ENCODE assay signal across 16 cellular contexts in genomic region chr1:43537423-43538142, GRCh38. TPM values are rescaled to one million over a fixed set of nuclear protein-coding genes. Genes with fewer than 3 reads are reported as not detected.
A peak's percentile ranks its signal among the peaks of the same experiment; 100 is the strongest.
DNase-seq lines count a peak whose midpoint lies in the region; ATAC-seq, FAIRE-seq and TF ChIP-seq lines count a peak whose summit lies in the region.
"Had no signal": no experiment of that assay in that cellular context is flagged by ENCODE, and none has a peak within 500 bp of the region (broad histone marks: within the 10 kb centered on the region; RNA-seq: fewer than 3 reads in every experiment).

No MANE protein-coding gene starts in this region.

- no peak for TF ChIP-seq POLR2A in suprapubic skin (IDR thresholded peaks at IDR 0.05)

- H3K9me3 Mint-ChIP-seq in stimulated activated naive B cell treated with anti-CD40 and anti-IgM and Interleukin-4, amounts not matched to agents 10 μg/mL and 1 μg/mL and 100 μg/mL, for 72 hours: no peaks in the 10 kb centered on the region
- H3K9me3 Mint-ChIP-seq: activated B cell treated with CpG ODN at 0.5 μM for 24 hours; CD4-positive, alpha-beta T cell had no signal

- no peak for FAIRE-seq in HTR-8/SVneo (lab: Jason Lieb, UNC)

- peaks cover 94% of the 10 kb centered on the region for H3K79me2 ChIP-seq in mammary epithelial cell (ENCODE audit: insufficient read depth, low read length)

- peak; percentile 65 for DNase-seq in MG63
- peak; percentile 66 for DNase-seq in mammary epithelial cell
- peak; percentile 56 for DNase-seq in lower lobe of right lung
- DNase-seq in suprapubic skin (ENCODE audit: low spot score in 2 of 2): no peak
- DNase-seq in stimulated activated naive B cell treated with anti-CD40 and anti-IgM and Interleukin-4, amounts not matched to agents 10 μg/mL and 1 μg/mL and 100 μg/mL, for 72 hours: no peak
- DNase-seq in HTR-8/SVneo (ENCODE audit: insufficient read length, low spot score): no peak
- DNase-seq in activated CD4-positive, CD25-positive, alpha-beta regulatory T cell (lab: John Stamatoyannopoulos, UW): no peak
- no peak for DNase-seq in NCI-H146 (lab: John Stamatoyannopoulos, UW)
- DNase-seq: activated B cell treated with CpG ODN at 0.5 μM for 24 hours; activated T-cell treated with anti-CD3 and anti-CD28 coated beads, Interleukin-2, amount 50 U/mL, for 48 hours; CD4-positive, alpha-beta T cell; NCI-H1694 treated with DMSO at 0.1 percent for 48 hours; SK-N-SH; stimulated activated CD4-positive, alpha-beta T cell treated with anti-CD3 and anti-CD28 coated beads, Interleukin-4, amount 100 ng/mL, for 24 hours; stimulated activated naive CD4-positive, alpha-beta T cell treated with Interleukin-2 at 50 U/mL for 16 hours had no signal

- dilution Hi-C loops in mammary epithelial cell (cut with HindIII; ENCODE audit: low sequenced_read_pairs): loop anchor here (10.0 to 25.0 kb wide), 2 partner anchors 400 to 507 kb away; partner anchors contain the start of genes ARTN and IPO13

- H3K4me1 ChIP-seq in mammary epithelial cell (ENCODE audit: insufficient read depth, low read length) (peaks cover 34% of the 10 kb centered on the region), lower lobe of right lung (peaks cover 40% of the 10 kb centered on the region), suprapubic skin (peaks cover 95% of the 10 kb centered on the region)

- H3K4me1 Mint-ChIP-seq in stimulated activated naive B cell treated with anti-CD40 and anti-IgM and Interleukin-4, amounts not matched to agents 10 μg/mL and 1 μg/mL and 100 μg/mL, for 72 hours: no peaks in the 10 kb centered on the region
- H3K4me1 Mint-ChIP-seq: activated B cell treated with CpG ODN at 0.5 μM for 24 hours had no signal

- in situ Hi-C loops in mammary epithelial cell (cut with MboI; ENCODE audit: low sequenced_read_pairs in 2 of 2): loop anchor here in 1 of 2 donors (25.0 kb wide), 1 partner anchor 400 kb away; the partner anchor contains the start of genes ARTN and IPO13

- no TSS peak for BruUV-seq in mammary epithelial cell (replicated peaks; lab: Mats Ljungman, UMichigan)

- TF ChIP-seq EP300 in suprapubic skin (IDR thresholded peaks at IDR 0.05): no peak

- H3K27me3 Mint-ChIP-seq in stimulated activated naive B cell treated with anti-CD40 and anti-IgM and Interleukin-4, amounts not matched to agents 10 μg/mL and 1 μg/mL and 100 μg/mL, for 72 hours: peaks cover 22% of the 10 kb centered on the region in 2 donors

- no peak overlapping the region for H3K4me3 Mint-ChIP-seq in stimulated activated naive B cell treated with anti-CD40 and anti-IgM and Interleukin-4, amounts not matched to agents 10 μg/mL and 1 μg/mL and 100 μg/mL, for 72 hours
- H3K4me3 Mint-ChIP-seq: activated B cell treated with CpG ODN at 0.5 μM for 24 hours; CD4-positive, alpha-beta T cell had no signal

- H3K4me3 ChIP-seq in MG63 (no peak overlapping the region), mammary epithelial cell (replicated peaks in 1 of 3; ENCODE audit: insufficient read depth in 1 of 3, low read depth in 2 of 3, low read length in 3 of 3) (no peak overlapping the region), lower lobe of right lung (no peak overlapping the region), suprapubic skin (no peak overlapping the region)
- H3K4me3 ChIP-seq: ascending aorta had no signal

- H3K27me3 ChIP-seq in MG63 (no peaks in the 10 kb centered on the region), mammary epithelial cell (ENCODE audit: insufficient read depth, low read length) (no peaks in the 10 kb centered on the region), lower lobe of right lung (ENCODE audit: low read depth) (no peaks in the 10 kb centered on the region), suprapubic skin (no peaks in the 10 kb centered on the region)
- H3K27me3 ChIP-seq: ascending aorta had no signal

- no peak overlapping the region for H3K4me2 ChIP-seq in mammary epithelial cell (ENCODE audit: insufficient read depth, low read depth, low read length)
- H3K4me2 ChIP-seq: SK-N-SH had no signal

- H3K36me3 ChIP-seq in MG63 (no peaks in the 10 kb centered on the region), mammary epithelial cell (ENCODE audit: insufficient read depth, low read length) (peaks cover 5% of the 10 kb centered on the region), lower lobe of right lung (no peaks in the 10 kb centered on the region), suprapubic skin (peaks cover 6% of the 10 kb centered on the region)
- H3K36me3 ChIP-seq: ascending aorta had no signal

- H3K9me3 ChIP-seq in MG63: no peaks in the 10 kb centered on the region
- no peaks in the 10 kb centered on the region for H3K9me3 ChIP-seq in mammary epithelial cell (replicated peaks; ENCODE audit: insufficient read depth, low read length)
- no peaks in the 10 kb centered on the region for H3K9me3 ChIP-seq in lower lobe of right lung
- no peaks in the 10 kb centered on the region for H3K9me3 ChIP-seq in suprapubic skin
- H3K9me3 ChIP-seq: ascending aorta, SK-N-SH had no signal

- intact Hi-C loops in mammary epithelial cell (cut with micrococcal nuclease): no loop called here
- intact Hi-C loops in lower lobe of right lung (cut with DNase I): no loop called here

- ATAC-seq in lower lobe of right lung: peak; percentile 59 to 68
- ATAC-seq in stimulated activated naive B cell treated with anti-CD40 and anti-IgM and Interleukin-4, amounts not matched to agents 10 μg/mL and 1 μg/mL and 100 μg/mL, for 72 hours (replicated peaks): no peak

- TF ChIP-seq CTCF in mammary epithelial cell (conservative IDR thresholded peaks at IDR 0.05 in 1 of 2, IDR thresholded peaks at IDR 0.05 in 1 of 2; ENCODE audit: extremely low read depth in 1 of 2, insufficient read depth in 1 of 2, low read depth in 1 of 2, low read length in 2 of 2) (no peak), lower lobe of right lung (IDR thresholded peaks at IDR 0.05) (no peak), suprapubic skin (IDR thresholded peaks at IDR 0.05) (no peak)

- WGBS in mammary epithelial cell (ENCODE audit: low coverage, missing lambda C conversion rate): 24% methylated on average over 9 of the region's 9 CpGs
- 55% methylated on average over 9 of the region's 9 CpGs for WGBS in suprapubic skin

- H3K9ac ChIP-seq in mammary epithelial cell (ENCODE audit: insufficient read depth, low read length): no peak overlapping the region
- H3K9ac ChIP-seq: SK-N-SH had no signal

- no peaks in the 10 kb centered on the region for H3K36me3 Mint-ChIP-seq in stimulated activated naive B cell treated with anti-CD40 and anti-IgM and Interleukin-4, amounts not matched to agents 10 μg/mL and 1 μg/mL and 100 μg/mL, for 72 hours

- H3K27ac Mint-ChIP-seq in stimulated activated naive B cell treated with anti-CD40 and anti-IgM and Interleukin-4, amounts not matched to agents 10 μg/mL and 1 μg/mL and 100 μg/mL, for 72 hours: no peak overlapping the region
- H3K27ac Mint-ChIP-seq: activated B cell treated with CpG ODN at 0.5 μM for 24 hours; CD4-positive, alpha-beta T cell had no signal

- CTCF ChIA-PET in mammary epithelial cell (lab: Charles Lee; ENCODE audit: low non-redundant PET): interaction anchor here (0.6 kb wide), 1 partner anchor 17 kb away, joined by 3 read pairs; no protein-coding TSS in a partner anchor

- no peaks in the 10 kb centered on the region for H4K20me1 ChIP-seq in mammary epithelial cell (ENCODE audit: insufficient read depth, low read length)

- H2AFZ ChIP-seq in mammary epithelial cell (ENCODE audit: low read depth, low read length): no peak overlapping the region

- H3K27ac ChIP-seq in mammary epithelial cell (ENCODE audit: insufficient read depth, low read depth, low read length) (no peak overlapping the region), lower lobe of right lung (no peak overlapping the region), suprapubic skin (peak overlapping the region; percentile 81)

RNA-seq across cellular contexts. Expression of gene PTPRF, which starts 6.9 kb away (rescaled TPM):
- 28.5 and 33.0 TPM in 2 replicates for total RNA-seq in MG63 (2014; rRNA removed; shearing (Covaris generic); ENCODE audit: low replicate concordance)
- total RNA-seq in mammary epithelial cell (100 to 1,000 TPM; 152 to 200 TPM), lower lobe of right lung (176 TPM), suprapubic skin (100 to 1,000 TPM; 209 to 373 (median 289) TPM)
- polyA plus RNA-seq in mammary epithelial cell: 131 TPM
- polyA minus RNA-seq in mammary epithelial cell: 442 TPM
- total RNA-seq: activated B cell treated with CpG ODN at 0.5 μM for 24 hours had no signal

Comparison
In these comparisons a context has a peak if more than half of its experiments do, and no peak if none do; other contexts are left out.
1. DNase-seq: peak in MG63 (single experiment), mammary epithelial cell (single experiment) and lower lobe of right lung (single experiment); none in suprapubic skin (0 of 2), stimulated activated naive B cell treated with anti-CD40 and anti-IgM and Interleukin-4, amounts not matched to agents 10 μg/mL and 1 μg/mL and 100 μg/mL, for 72 hours (single experiment), HTR-8/SVneo (single experiment), activated CD4-positive, CD25-positive, alpha-beta regulatory T cell (0 of 4) and NCI-H146 (single experiment).
2. ATAC-seq: peak in lower lobe of right lung (2 of 2); none in stimulated activated naive B cell treated with anti-CD40 and anti-IgM and Interleukin-4, amounts not matched to agents 10 μg/mL and 1 μg/mL and 100 μg/mL, for 72 hours (0 of 2).